ENCODE assay signal across 23 cellular contexts in genomic region chr4:159129822-159130550, GRCh38. TPM values are rescaled to one million over a fixed set of nuclear protein-coding genes. Genes with fewer than 3 reads are reported as not detected.
DNase-seq lines count a peak whose midpoint lies in the region; ATAC-seq, FAIRE-seq and TF ChIP-seq lines count a peak whose summit lies in the region.
"Had no signal": no experiment of that assay in that cellular context is flagged by ENCODE, and none has a peak within 500 bp of the region (broad histone marks: within the 10 kb centered on the region; RNA-seq: fewer than 3 reads in every experiment).

No MANE protein-coding gene starts in this region.

- H3K36me3 ChIP-seq in Caco-2 (ENCODE audit: control insufficient read depth, insufficient read depth, low read length) (no peaks in the 10 kb centered on the region), K562 (ENCODE audit: control insufficient read depth, insufficient read depth, low read length) (no peaks in the 10 kb centered on the region)

- TF ChIP-seq POLR2A in K562 (conservative IDR thresholded peaks at IDR 0.05), result no peak

- POLR2A ChIA-PET in Caco-2 (lab: Charles Lee), result no interaction called here
- POLR2A ChIA-PET in K562 (lab: Yijun Ruan, JAX), result interaction anchor here (1.0 kb wide), 1 partner anchor 9 kb away, joined by 3 read pairs; no protein-coding TSS in a partner anchor

- H3K27me3 ChIP-seq in Caco-2 (replicated peaks; ENCODE audit: control insufficient read depth, insufficient read depth, low read length) (no peaks in the 10 kb centered on the region), K562 (ENCODE audit: control insufficient read depth in 2 of 2, insufficient read depth in 2 of 2, low read length in 2 of 2) (no peaks in the 10 kb centered on the region)

- H3K4me2 ChIP-seq in K562 (ENCODE audit: insufficient read depth, low read length), result peak overlapping the region; percentile 23
- H3K4me2 ChIP-seq: KMS-11 had no signal

- BruUV-seq in Caco-2 (replicated peaks; lab: Mats Ljungman, UMichigan), result no TSS peak
- no TSS peak for BruUV-seq in K562 (replicated peaks; lab: Mats Ljungman, UMichigan)

- CTCF ChIA-PET in Caco-2 (lab: Charles Lee), result no interaction called here
- CTCF ChIA-PET in K562 (lab: Yijun Ruan, JAX; ENCODE audit: low intra/inter-chr PET ratio), result no interaction called here

- no peaks in the 10 kb centered on the region; the same call in 1 of the 2 replicates for H4K20me1 ChIP-seq in K562 (replicated peaks; ENCODE audit: control insufficient read depth, insufficient read depth, low read length)

- WGBS in K562 (ENCODE audit: insufficient coverage, low coverage, missing lambda C conversion rate), result 25% methylated on average over 2 of the region's 2 CpGs

- no peak overlapping the region for H2AFZ ChIP-seq in K562 (ENCODE audit: low read depth, low read length)

- H3K4me3 Mint-ChIP-seq in Caco-2 (ENCODE audit: unreplicated experiment), result peak overlapping the region; percentile 61
- no peak overlapping the region for H3K4me3 Mint-ChIP-seq in mesothelial cell of epicardium
- no peak overlapping the region for H3K4me3 Mint-ChIP-seq in nephron progenitor cell
- H3K4me3 Mint-ChIP-seq: CD8-positive, alpha-beta memory T cell had no signal

- peaks cover 86% of the 10 kb centered on the region for H3K79me2 ChIP-seq in K562 (ENCODE audit: control insufficient read depth, insufficient read depth, low read length)

- H3K4me3 ChIP-seq in Caco-2 (ENCODE audit: low read depth, low read length) (no peak overlapping the region), K562 (no peak overlapping the region)

- TF ChIP-seq CTCF in Caco-2 (IDR thresholded peaks at IDR 0.05; ENCODE audit: insufficient read depth in 1 of 2, low read depth in 1 of 2, low read length in 1 of 2, severe bottlenecking in 1 of 2, unreplicated experiment in 1 of 2) (no peak), K562 (IDR thresholded peaks at IDR 0.05 in 2 of 3, conservative IDR thresholded peaks at IDR 0.05 in 1 of 3; ENCODE audit: insufficient read depth in 2 of 3, low read depth in 1 of 3, low read length in 3 of 3) (no peak), mesothelial cell of epicardium (IDR thresholded peaks at IDR 0.05; ENCODE audit: unreplicated experiment) (no peak), nephron progenitor cell (IDR thresholded peaks at IDR 0.05) (no peak)

- H3K9ac ChIP-seq in K562 (ENCODE audit: insufficient read depth in 1 of 2, low read depth in 2 of 2, low read length in 2 of 2), result no peak overlapping the region; a peak in 1 of 4 replicates
- H3K9ac ChIP-seq: KMS-11 had no signal

- H3K27ac Mint-ChIP-seq in Caco-2 (ENCODE audit: unreplicated experiment) (peak overlapping the region; percentile 79), mesothelial cell of epicardium (peak overlapping the region; percentile 55), nephron progenitor cell (no peak overlapping the region)
- H3K27ac Mint-ChIP-seq: CD8-positive, alpha-beta memory T cell had no signal

- DNase-seq in Caco-2 (peak; percentile 71 to 77), NAMALWA (ENCODE audit: low spot score) (peak; percentile 7), K562 (ENCODE audit: extremely low read depth in 1 of 4, low spot score in 3 of 4) (peak in 1 of 4 experiments; percentile 35), mesothelial cell of epicardium (ENCODE audit: low spot score in 2 of 2, unreplicated experiment in 2 of 2) (no peak), GM19238 (ENCODE audit: insufficient read length, low spot score) (no peak), nephron progenitor cell (no peak), DMS53 (lab: John Stamatoyannopoulos, UW) (no peak)
- DNase-seq: 8988T; AML-193; CD8-positive, alpha-beta memory T cell; GF-D8; GOT3; NCI-H1105 treated with DMSO at 0.1 percent for 48 hours; NCI-H2029 treated with DMSO at 0.1 percent for 48 hours; NCI-H345; NCI-H524; NCI-H774; Right ventricle myocardium superior had no signal

- TF ChIP-seq RAD21 in K562 (CRISPR knock-in tag; conservative IDR thresholded peaks at IDR 0.05 in 1 of 2, IDR thresholded peaks at IDR 0.05 in 1 of 2), result no peak

- no peak for TF ChIP-seq EP300 in K562 (IDR thresholded peaks at IDR 0.05; ENCODE audit: low read length)

- in situ Hi-C loops in K562 (cut with MboI), result no loop called here

- H3K36me3 Mint-ChIP-seq in Caco-2 (ENCODE audit: insufficient read depth, unreplicated experiment) (peaks cover 21% of the 10 kb centered on the region), mesothelial cell of epicardium (peaks cover 9% of the 10 kb centered on the region), nephron progenitor cell (ENCODE audit: low read depth) (peaks cover 21% of the 10 kb centered on the region)
- H3K36me3 Mint-ChIP-seq: CD8-positive, alpha-beta memory T cell had no signal

- H3K27me3 Mint-ChIP-seq in Caco-2 (ENCODE audit: insufficient read depth, unreplicated experiment) (no peaks in the 10 kb centered on the region), mesothelial cell of epicardium (ENCODE audit: low read depth) (no peaks in the 10 kb centered on the region), nephron progenitor cell (ENCODE audit: low read depth, poor library complexity) (peaks cover 2% of the 10 kb centered on the region)
- H3K27me3 Mint-ChIP-seq: CD8-positive, alpha-beta memory T cell had no signal

- H3K9me3 Mint-ChIP-seq in Caco-2 (ENCODE audit: unreplicated experiment) (no peaks in the 10 kb centered on the region), mesothelial cell of epicardium (peaks cover 7% of the 10 kb centered on the region), nephron progenitor cell (no peaks in the 10 kb centered on the region)
- H3K9me3 Mint-ChIP-seq: CD8-positive, alpha-beta memory T cell had no signal

- no peaks in the 10 kb centered on the region for H3K9me3 ChIP-seq in Caco-2
- no peaks in the 10 kb centered on the region for H3K9me3 ChIP-seq in K562 (replicated peaks; ENCODE audit: control insufficient read depth, insufficient read depth, low read depth, low read length)

- H3K4me1 ChIP-seq in Caco-2 (peaks cover 66% of the 10 kb centered on the region), K562 (replicated peaks in 1 of 2; ENCODE audit: control insufficient read depth in 2 of 2, insufficient read depth in 2 of 2, low read length in 2 of 2) (peaks cover 19 to 41% of the 10 kb centered on the region in 2 experiments)

- H3K9me1 ChIP-seq in K562 (ENCODE audit: control insufficient read depth, insufficient read depth, low read length), result no peaks in the 10 kb centered on the region

- H3K4me1 Mint-ChIP-seq in Caco-2 (ENCODE audit: low read depth, unreplicated experiment) (peaks cover 27% of the 10 kb centered on the region), mesothelial cell of epicardium (peaks cover 12% of the 10 kb centered on the region), nephron progenitor cell (peaks cover 5% of the 10 kb centered on the region)

- ATAC-seq in K562 (peak; percentile 27), GM19397 (IDR thresholded peaks at IDR 0.05; ENCODE audit: unreplicated experiment) (no peak)
- ATAC-seq: HCT116 had no signal

- FAIRE-seq in K562 (lab: Jason Lieb, UNC), result no peak
- FAIRE-seq: HTR-8/SVneo had no signal

- peak overlapping the region; percentile 45; the same call in 1 of the 3 replicates for H3K27ac ChIP-seq in K562 (ENCODE audit: extremely low read depth, low read depth, low read length)
- H3K27ac ChIP-seq: C4-2B, KMS-11 had no signal

- intact Hi-C loops in Caco-2 (cut with micrococcal nuclease; ENCODE audit: unreplicated experiment), result loop anchor here (1.0 to 2.0 kb wide), 3 partner anchors 15 to 45 kb away; no protein-coding TSS in a partner anchor
- intact Hi-C loops in K562 (cut with micrococcal nuclease), result no loop called here

TF ChIP-seq in K562, 482 proteins besides CTCF, POLR2A, EP300 and RAD21 (continues in another document):
- no peak for TF ChIP-seq NFRKB (IDR thresholded peaks at IDR 0.05; ENCODE audit: low read depth)
- no peak for TF ChIP-seq FOXA1 (IDR thresholded peaks at IDR 0.05; ENCODE audit: borderline replicate concordance)
- TF ChIP-seq, protein P1, sequence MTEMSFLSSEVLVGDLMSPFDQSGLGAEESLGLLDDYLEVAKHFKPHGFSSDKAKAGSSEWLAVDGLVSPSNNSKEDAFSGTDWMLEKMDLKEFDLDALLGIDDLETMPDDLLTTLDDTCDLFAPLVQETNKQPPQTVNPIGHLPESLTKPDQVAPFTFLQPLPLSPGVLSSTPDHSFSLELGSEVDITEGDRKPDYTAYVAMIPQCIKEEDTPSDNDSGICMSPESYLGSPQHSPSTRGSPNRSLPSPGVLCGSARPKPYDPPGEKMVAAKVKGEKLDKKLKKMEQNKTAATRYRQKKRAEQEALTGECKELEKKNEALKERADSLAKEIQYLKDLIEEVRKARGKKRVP (CRISPR knock-in tag; IDR thresholded peaks at IDR 0.05), result no peak
- TF ChIP-seq NELFE (IDR thresholded peaks at IDR 0.05; ENCODE audit: insufficient read depth, insufficient read length), result no peak
- TF ChIP-seq RHOXF2B (CRISPR knock-in tag; conservative IDR thresholded peaks at IDR 0.05), result no peak
- TF ChIP-seq RFX1 (IDR thresholded peaks at IDR 0.05), result peak; percentile 61

RNA-seq across cellular contexts. Expression of gene RAPGEF2, which starts 27.1 kb away (rescaled TPM):
- total RNA-seq in Caco-2 (2022), result 65.6 and 67.6 TPM in 2 replicates
- 50.9 and 149 TPM in 2 replicates for total RNA-seq in K562 (2011; cell fraction: chromatin; rRNA removed; ENCODE audit: low replicate concordance)
- total RNA-seq in K562 (2011; cell fraction: nucleolus; rRNA removed), result 21.8 and 31.8 TPM in 2 replicates
- total RNA-seq in K562 (2011; cell fraction: nucleoplasm; rRNA removed), result 43.3 and 46.7 TPM in 2 replicates
- 21.2 and 21.4 TPM in 2 replicates for total RNA-seq in K562 (2014; rRNA removed)
- total RNA-seq in K562 (2014; rRNA removed; fragmentation: Illumina TruSeq; extraction: Trizol), result 24.1 and 27.3 TPM in 2 replicates
- total RNA-seq in K562 (2015; rRNA removed; fragmentation: Illumina TruSeq; extraction: Trizol), result 29.9 and 32.6 TPM in 2 replicates
- 17.1 and 23.1 TPM in 2 replicates for total RNA-seq in K562 (2021)
- polyA plus RNA-seq in K562 (2011; rRNA removed), result 28.4 and 31.1 TPM in 2 replicates
- polyA plus RNA-seq in K562 (2011; cell fraction: cytosol; rRNA removed), result 15.8 and 20.2 TPM in 2 replicates
- polyA plus RNA-seq in K562 (2011; cell fraction: nucleus; rRNA removed), result 45.9 and 58.3 TPM in 2 replicates
- 16.1 and 24.1 TPM in 2 replicates for polyA plus RNA-seq in K562 (2012)
- 22.1 and 26.8 TPM in 2 replicates for polyA plus RNA-seq in K562 (2014; fragmentation: Illumina TruSeq; extraction: Trizol)
- polyA plus RNA-seq in K562 (2014; fragmentation: Nextera tagmentation; extraction: Ambion mirVana), result 1 to 10 TPM; 3.1 to 3.4 TPM
- 13.1 and 15.0 TPM in 2 replicates for polyA plus RNA-seq in K562 (2014; rRNA removed)
- 127 and 148 TPM in 2 replicates for polyA minus RNA-seq in K562 (2011; rRNA and poly(A)+ RNA removed)
- 23.8 and 34.2 TPM in 2 replicates for polyA minus RNA-seq in K562 (2011; cell fraction: cytosol; rRNA and poly(A)+ RNA removed)
- polyA minus RNA-seq in K562 (2011; cell fraction: nucleus; rRNA and poly(A)+ RNA removed), result 42.3 and 86.1 TPM in 2 replicates
- total RNA-seq in mesothelial cell of epicardium, result 46.7 to 50.2 TPM (median 49.4 TPM) in 3 replicates

Comparison
In these comparisons a context has a peak if more than half of its experiments do, and no peak if none do; other contexts are left out.
1. DNase-seq: peak in Caco-2 (2 of 2) and NAMALWA (single experiment); none in mesothelial cell of epicardium (0 of 2), GM19238 (single experiment), nephron progenitor cell (single experiment) and DMS53 (single experiment).